8 cellular contexts compared by ENCODE assay signal in genomic region chr10:70458329-70459060, GRCh38. TPM values are rescaled to one million over a fixed set of nuclear protein-coding genes. Genes with fewer than 3 reads are reported as not detected.
DNase-seq lines count a peak whose midpoint lies in the region; ATAC-seq, FAIRE-seq and TF ChIP-seq lines count a peak whose summit lies in the region.

No MANE protein-coding gene starts in this region.

- H3K9me1 ChIP-seq in keratinocyte (ENCODE audit: control insufficient read depth, extremely low read depth, insufficient read depth, low read length), result no peaks in the 10 kb centered on the region

- intact Hi-C loops in CD4-positive, alpha-beta T cell (cut with DNase I, micrococcal nuclease), result no loop called here
- intact Hi-C loops in PC-3 (cut with micrococcal nuclease), result no loop called here
- intact Hi-C loops in body of pancreas (cut with DNase I), result loop anchor here (5.0 kb wide), 1 partner anchor 79 kb away; no protein-coding TSS in a partner anchor

- peaks cover 4% of the 10 kb centered on the region for H3K4me1 Mint-ChIP-seq in CD4-positive, alpha-beta T cell (ENCODE audit: low read depth)

- no peak for TF ChIP-seq CTCF in CD4-positive, alpha-beta T cell (IDR thresholded peaks at IDR 0.05)
- TF ChIP-seq CTCF in PC-3 (conservative IDR thresholded peaks at IDR 0.05; ENCODE audit: low read depth, low read length) (no peak), body of pancreas (IDR thresholded peaks at IDR 0.05) (peak in 1 of 7 experiments; percentile 34), keratinocyte (optimal IDR thresholded peaks at IDR 0.05 in 1 of 3, IDR thresholded peaks at IDR 0.05 in 1 of 3, conservative IDR thresholded peaks at IDR 0.05 in 1 of 3; ENCODE audit: extremely low read depth in 1 of 3, insufficient read depth in 2 of 3, low read length in 3 of 3) (no peak)

- H3K4me2 ChIP-seq in PC-3 (ENCODE audit: low read length) (peak overlapping the region; percentile 76), keratinocyte (ENCODE audit: control insufficient read depth, extremely low read depth, insufficient read depth, low read depth, low read length) (peak overlapping the region; percentile 45)

- CTCF ChIA-PET in CD4-positive, alpha-beta T cell (lab: Charles Lee), result no interaction called here
- CTCF ChIA-PET in PC-3 (lab: Charles Lee), result interaction anchor here (1.0 kb wide), 1 partner anchor 237 kb away, joined by 3 read pairs; no protein-coding TSS in a partner anchor

- no peaks in the 10 kb centered on the region for H3K9me3 ChIP-seq in CD4-positive, alpha-beta T cell (ENCODE audit: control insufficient read depth, low read length)
- H3K9me3 ChIP-seq in PC-3 (ENCODE audit: low read length) (no peaks in the 10 kb centered on the region), body of pancreas (no peaks in the 10 kb centered on the region), keratinocyte (ENCODE audit: control insufficient read depth, low read depth, low read length) (no peaks in the 10 kb centered on the region)

- H3K36me3 Mint-ChIP-seq in CD4-positive, alpha-beta T cell (ENCODE audit: low read depth), result no peaks in the 10 kb centered on the region

- no peaks in the 10 kb centered on the region for H4K20me1 ChIP-seq in PC-3 (ENCODE audit: low read length)
- no peaks in the 10 kb centered on the region for H4K20me1 ChIP-seq in keratinocyte (ENCODE audit: control insufficient read depth, extremely low read depth, insufficient read depth, low read length)

- peak in 2 of 10 experiments; percentile 18 to 40 for DNase-seq in CD4-positive, alpha-beta T cell
- DNase-seq in PC-3 (peak; percentile 89), body of pancreas (peak; percentile 70 to 89 (median 79)), keratinocyte (ENCODE audit: low read depth, low spot score) (no peak), NCI-H2029 (lab: John Stamatoyannopoulos, UW) (no peak), pons (ENCODE audit: low spot score) (no peak)
- DNase-seq in stimulated activated CD4-positive, alpha-beta T cell treated with anti-CD3 and anti-CD28 coated beads, Interleukin-12 subunit alpha, Interleukin-12 subunit beta, amount 100 ng/mL, for 4 hours, result peak; percentile 59

- POLR2A ChIA-PET in CD4-positive, alpha-beta T cell (lab: Charles Lee), result no interaction called here
- POLR2A ChIA-PET in PC-3 (lab: Charles Lee; ENCODE audit: unreplicated experiment), result no interaction called here

- H3K36me3 ChIP-seq in PC-3 (ENCODE audit: low read depth, low read length) (no peaks in the 10 kb centered on the region), body of pancreas (replicated peaks in 1 of 2; ENCODE audit: insufficient read depth in 1 of 2, low read depth in 2 of 2) (no peaks in the 10 kb centered on the region), keratinocyte (ENCODE audit: control insufficient read depth in 2 of 2, extremely low read depth in 1 of 2, insufficient read depth in 2 of 2, low read length in 2 of 2) (no peaks in the 10 kb centered on the region)

- dilution Hi-C loops in keratinocyte (cut with MboI; ENCODE audit: extremely low pct_ligation_motif_present, low sequenced_read_pairs), result no loop called here

- H3K4me3 Mint-ChIP-seq in CD4-positive, alpha-beta T cell, result peak overlapping the region; percentile 45

- H2AFZ ChIP-seq in PC-3 (ENCODE audit: low read length) (peak overlapping the region; percentile 76), keratinocyte (ENCODE audit: control insufficient read depth, low read length) (no peak overlapping the region)

- peak; percentile 50 for ATAC-seq in CD4-positive, alpha-beta T cell (ENCODE audit: poor library complexity)
- ATAC-seq in PC-3 (peak; percentile 65), body of pancreas (peak; percentile 68), HG02610 (IDR thresholded peaks at IDR 0.05; ENCODE audit: unreplicated experiment) (no peak)

- no peak for FAIRE-seq in keratinocyte (lab: Jason Lieb, UNC)

- peaks cover 34% of the 10 kb centered on the region for H3K27me3 ChIP-seq in CD4-positive, alpha-beta T cell (ENCODE audit: control insufficient read depth, insufficient read depth, low read length)
- H3K27me3 ChIP-seq in PC-3 (ENCODE audit: low read length) (no peaks in the 10 kb centered on the region), body of pancreas (no peaks in the 10 kb centered on the region), keratinocyte (ENCODE audit: control insufficient read depth, extremely low read depth, insufficient read depth, low read length) (peaks cover 40% of the 10 kb centered on the region)

- 0 to 10% methylated on average over 2 to 61 of the region's 62 CpGs for WGBS in body of pancreas, 2 donors

- H3K27me3 Mint-ChIP-seq in CD4-positive, alpha-beta T cell, result peaks cover 59% of the 10 kb centered on the region

- no peaks in the 10 kb centered on the region for H3K9me3 Mint-ChIP-seq in CD4-positive, alpha-beta T cell

- peaks cover 27% of the 10 kb centered on the region for H3K4me1 ChIP-seq in PC-3 (ENCODE audit: insufficient read depth, low read length)
- H3K4me1 ChIP-seq in body of pancreas, result peaks cover 32% of the 10 kb centered on the region
- peaks cover 15% of the 10 kb centered on the region for H3K4me1 ChIP-seq in keratinocyte (ENCODE audit: control insufficient read depth, extremely low read depth, insufficient read depth, low read length)

- no peak overlapping the region for H3K27ac ChIP-seq in CD4-positive, alpha-beta T cell (ENCODE audit: low read depth, low read length)
- H3K27ac ChIP-seq in PC-3 (ENCODE audit: low read length) (no peak overlapping the region), body of pancreas (peak overlapping the region in 3 of 4 donors; percentile 38 to 69 (median 57)), keratinocyte (ENCODE audit: control insufficient read depth, insufficient read depth, low read length) (no peak overlapping the region)

- no peak overlapping the region for H3K9ac ChIP-seq in PC-3 (ENCODE audit: low read length)
- H3K9ac ChIP-seq in keratinocyte (ENCODE audit: control insufficient read depth, extremely low read depth, insufficient read depth, low read length), result no peak overlapping the region

- no peaks in the 10 kb centered on the region for H3K79me2 ChIP-seq in PC-3 (ENCODE audit: low read length)
- H3K79me2 ChIP-seq in keratinocyte (ENCODE audit: control insufficient read depth, insufficient read depth, low read length), result no peaks in the 10 kb centered on the region

- H3K4me3 ChIP-seq in PC-3 (ENCODE audit: low read length), result peak overlapping the region; percentile 48
- no peak overlapping the region for H3K4me3 ChIP-seq in body of pancreas
- H3K4me3 ChIP-seq in keratinocyte (ENCODE audit: control insufficient read depth in 2 of 3, extremely low read depth in 1 of 3, insufficient read depth in 2 of 3, low read depth in 1 of 3, low read length in 3 of 3), result no peak overlapping the region

- TF ChIP-seq POLR2A in body of pancreas (IDR thresholded peaks at IDR 0.05), result peak in 2 of 3 donors; percentile 23 to 39

- H3K27ac Mint-ChIP-seq in CD4-positive, alpha-beta T cell, result no peak overlapping the region

- no TSS peak for BruUV-seq in PC-3 (replicated peaks; lab: Mats Ljungman, UMichigan)

- H3K9me2 ChIP-seq in PC-3 (replicated peaks; ENCODE audit: low read length), result no peaks in the 10 kb centered on the region

- no peaks in the 10 kb centered on the region for H3F3A ChIP-seq in PC-3 (ENCODE audit: low read length, unreplicated experiment)

RNA-seq across cellular contexts. Expression of gene NODAL, which starts 17.0 kb away (rescaled TPM):
- total RNA-seq in CD4-positive, alpha-beta T cell, result not detected
- total RNA-seq in PC-3 (2014; rRNA removed) (not detected in 2 replicates), body of pancreas (not detected)
- polyA plus RNA-seq in keratinocyte, result 0.30 to 0.46 TPM (median 0.45 TPM) in 3 replicates
- 0.16 TPM for polyA plus RNA-seq in keratinocyte (2011; ENCODE audit: low read depth)
- 0.12 and 0.31 TPM in 2 replicates for polyA plus RNA-seq in keratinocyte (2011; cell fraction: cytosol; rRNA removed)
- 0.73 and 0.80 TPM in 2 replicates for polyA plus RNA-seq in keratinocyte (2011; cell fraction: nucleus; rRNA removed)
- 0.36 TPM in 1 of 2 replicates, not detected in the other for polyA plus RNA-seq in keratinocyte (2012; ENCODE audit: low replicate concordance)
- 0.58 to 0.92 TPM in 2 of 3 replicates, not detected in the other for polyA minus RNA-seq in keratinocyte
- polyA minus RNA-seq in keratinocyte (2011; cell fraction: cytosol; rRNA and poly(A)+ RNA removed), result not detected
- not detected in 2 replicates for polyA minus RNA-seq in keratinocyte (2011; cell fraction: nucleus; rRNA and poly(A)+ RNA removed)

RNA-seq across cellular contexts. Expression of gene PALD1, which starts 20.1 kb away (rescaled TPM):
- under 1 TPM; 0.36 to 0.44 TPM for total RNA-seq in CD4-positive, alpha-beta T cell
- total RNA-seq in PC-3 (2014; rRNA removed), result 0.46 and 0.80 TPM in 2 replicates
- 10 to 100 TPM in 1 of 2 donors, 1 to 10 TPM in 1; 4.9 to 11.7 TPM for total RNA-seq in body of pancreas
- 0.72 to 1.4 TPM (median 0.83 TPM) in 3 replicates for polyA plus RNA-seq in keratinocyte
- 0.39 TPM for polyA plus RNA-seq in keratinocyte (2011; ENCODE audit: low read depth)
- 0.50 and 0.96 TPM in 2 replicates for polyA plus RNA-seq in keratinocyte (2011; cell fraction: cytosol; rRNA removed)
- polyA plus RNA-seq in keratinocyte (2011; cell fraction: nucleus; rRNA removed), result 2.0 and 2.1 TPM in 2 replicates
- 1.2 and 1.6 TPM in 2 replicates for polyA plus RNA-seq in keratinocyte (2012; ENCODE audit: low replicate concordance)
- polyA minus RNA-seq in keratinocyte, result 0.53 to 1.0 TPM (median 0.77 TPM) in 3 replicates
- 2.1 TPM for polyA minus RNA-seq in keratinocyte (2011; cell fraction: cytosol; rRNA and poly(A)+ RNA removed)
- polyA minus RNA-seq in keratinocyte (2011; cell fraction: nucleus; rRNA and poly(A)+ RNA removed), result 1.5 and 2.1 TPM in 2 replicates

RNA-seq across cellular contexts. Expression of gene EIF4EBP2, which starts 54.5 kb away (rescaled TPM):
- total RNA-seq in CD4-positive, alpha-beta T cell, result 10 to 100 TPM; 21.4 to 22.6 TPM
- total RNA-seq in PC-3 (2014; rRNA removed) (29.2 and 32.6 TPM in 2 replicates), body of pancreas (10 to 100 TPM; 44.9 to 47.1 TPM)
- polyA plus RNA-seq in keratinocyte, result 10.2 to 22.2 TPM (median 18.9 TPM) in 3 replicates
- polyA plus RNA-seq in keratinocyte (2011; ENCODE audit: low read depth), result 7.3 TPM
- polyA plus RNA-seq in keratinocyte (2011; cell fraction: cytosol; rRNA removed), result 18.6 and 30.0 TPM in 2 replicates
- 13.2 and 15.8 TPM in 2 replicates for polyA plus RNA-seq in keratinocyte (2011; cell fraction: nucleus; rRNA removed)
- 15.1 and 18.2 TPM in 2 replicates for polyA plus RNA-seq in keratinocyte (2012; ENCODE audit: low replicate concordance)
- polyA minus RNA-seq in keratinocyte, result 18.2 to 45.3 TPM (median 29.6 TPM) in 3 replicates
- polyA minus RNA-seq in keratinocyte (2011; cell fraction: cytosol; rRNA and poly(A)+ RNA removed), result 33.2 TPM
- polyA minus RNA-seq in keratinocyte (2011; cell fraction: nucleus; rRNA and poly(A)+ RNA removed), result 10.3 and 21.1 TPM in 2 replicates

Comparison
In these comparisons a context has a peak if more than half of its experiments do, and no peak if none do; other contexts are left out.
1. DNase-seq: peak in PC-3 (single experiment), body of pancreas (4 of 4) and stimulated activated CD4-positive, alpha-beta T cell treated with anti-CD3 and anti-CD28 coated beads, Interleukin-12 subunit alpha, Interleukin-12 subunit beta, amount 100 ng/mL, for 4 hours (single experiment); none in keratinocyte (single experiment), NCI-H2029 (single experiment) and pons (single experiment).
2. H3K27ac ChIP-seq: peak in body of pancreas (3 of 4); none in CD4-positive, alpha-beta T cell (single experiment), PC-3 (single experiment) and keratinocyte (single experiment).